ENCODE assay signal across 19 cellular contexts in the genomic region with DNA sequence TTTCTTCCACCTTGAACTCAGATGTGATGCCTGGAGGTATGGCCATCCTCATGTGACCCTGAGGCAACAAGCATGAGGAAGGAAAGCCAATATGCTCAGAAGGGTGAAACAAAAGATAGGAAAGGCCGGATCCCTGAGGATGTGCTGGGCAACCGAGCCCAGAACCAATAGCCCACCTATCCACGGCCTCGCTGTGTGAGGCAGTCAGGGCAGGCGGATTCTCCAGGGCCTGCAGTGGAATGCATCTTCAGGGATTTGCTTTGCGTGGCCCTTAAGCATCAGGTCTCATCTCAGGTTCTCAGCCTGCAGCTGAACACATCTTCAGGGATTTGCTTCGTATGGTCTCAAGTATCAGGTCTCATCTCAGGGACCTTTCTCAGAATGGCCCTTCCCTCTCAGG.
"Had no signal": no experiment of that assay in that cellular context is flagged by ENCODE, and none has a peak within 500 bp of the region (broad histone marks: within the 10 kb centered on the region; RNA-seq: fewer than 3 reads in every experiment).

No MANE protein-coding gene starts in this region.

- H3K36me3 ChIP-seq: MG63 had no signal

- FAIRE-seq: RCC 7860 had no signal

- H3K4me3 ChIP-seq: MG63 had no signal

- H3K27me3 ChIP-seq: MG63 had no signal

- H3K9me3 ChIP-seq: MG63, SK-N-SH had no signal

- H3K9ac ChIP-seq: SK-N-SH had no signal

- H3K27ac ChIP-seq: HL-60 had no signal

- DNase-seq: KBM-7, MG63, NCI-H1092 treated with DMSO at 0.1 percent for 48 hours, NCI-H1436, NCI-H187, NCI-H2029, NCI-H2081 treated with DMSO at 0.1 percent for 48 hours, NCI-H2171, NCI-H226, NCI-H446, NCI-H510A, NCI-H524 treated with DMSO at 0.1 percent for 48 hours, NCI-H69, NCI-H774, RPMI8226, SHP77, SK-N-SH had no signal

- H3K4me2 ChIP-seq: SK-N-SH had no signal
